In the genomic region with DNA sequence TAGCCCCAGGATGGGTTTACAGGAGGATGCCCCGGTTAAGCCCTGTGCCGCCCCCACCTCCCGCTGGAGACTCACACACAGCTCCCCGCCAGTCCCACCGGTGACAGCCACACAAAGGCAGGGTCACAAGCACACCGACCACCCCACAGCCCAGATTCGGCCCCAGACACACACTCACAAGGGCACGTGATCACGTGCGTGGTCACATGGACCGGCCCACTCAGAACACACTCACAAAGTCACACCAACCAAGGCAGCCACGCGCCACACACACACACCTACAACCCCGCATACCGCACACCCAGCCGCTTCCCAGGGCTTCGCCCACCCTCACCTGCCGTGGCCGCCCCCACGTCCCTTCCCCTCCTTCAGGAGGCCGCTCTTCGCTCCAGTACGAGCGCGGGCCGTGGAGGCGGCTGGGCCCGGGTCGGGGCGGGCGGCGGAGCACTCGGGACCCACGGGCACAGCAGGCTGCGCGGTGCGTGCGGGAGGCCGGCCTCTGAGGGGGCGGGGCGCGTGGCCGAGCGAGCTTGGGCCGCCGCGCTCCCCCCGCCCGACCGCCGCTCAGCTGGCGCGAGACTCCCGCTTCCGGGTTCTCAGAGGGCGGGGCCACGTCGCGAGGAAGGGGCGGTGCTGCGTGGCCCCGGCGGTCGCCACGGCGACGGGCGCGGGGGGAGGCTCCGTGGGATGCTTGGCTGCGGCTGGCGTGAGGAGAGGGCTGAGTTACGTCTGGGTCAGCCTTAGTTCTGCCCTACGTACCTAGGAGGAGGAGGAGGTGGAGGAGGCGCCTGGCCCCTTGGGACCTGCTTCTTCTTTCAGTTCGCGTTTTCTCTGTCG, we compare ENCODE assay signal across 1 cellular context.
A peak's percentile ranks its signal among the peaks of the same experiment; 100 is the strongest.
TF ChIP-seq lines count a peak whose summit lies in the region.

A gene with protein sequence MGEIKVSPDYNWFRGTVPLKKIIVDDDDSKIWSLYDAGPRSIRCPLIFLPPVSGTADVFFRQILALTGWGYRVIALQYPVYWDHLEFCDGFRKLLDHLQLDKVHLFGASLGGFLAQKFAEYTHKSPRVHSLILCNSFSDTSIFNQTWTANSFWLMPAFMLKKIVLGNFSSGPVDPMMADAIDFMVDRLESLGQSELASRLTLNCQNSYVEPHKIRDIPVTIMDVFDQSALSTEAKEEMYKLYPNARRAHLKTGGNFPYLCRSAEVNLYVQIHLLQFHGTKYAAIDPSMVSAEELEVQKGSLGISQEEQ (minus strand): TSS at position 584 of the 837 bp plus-strand sequence. CDS start 6,345 bp downstream, outside the sequence.

TF ChIP-seq in K562, 482 proteins besides CTCF, POLR2A, EP300 and RAD21 (continued from another document and continues in another):
- TF ChIP-seq, protein P1, sequence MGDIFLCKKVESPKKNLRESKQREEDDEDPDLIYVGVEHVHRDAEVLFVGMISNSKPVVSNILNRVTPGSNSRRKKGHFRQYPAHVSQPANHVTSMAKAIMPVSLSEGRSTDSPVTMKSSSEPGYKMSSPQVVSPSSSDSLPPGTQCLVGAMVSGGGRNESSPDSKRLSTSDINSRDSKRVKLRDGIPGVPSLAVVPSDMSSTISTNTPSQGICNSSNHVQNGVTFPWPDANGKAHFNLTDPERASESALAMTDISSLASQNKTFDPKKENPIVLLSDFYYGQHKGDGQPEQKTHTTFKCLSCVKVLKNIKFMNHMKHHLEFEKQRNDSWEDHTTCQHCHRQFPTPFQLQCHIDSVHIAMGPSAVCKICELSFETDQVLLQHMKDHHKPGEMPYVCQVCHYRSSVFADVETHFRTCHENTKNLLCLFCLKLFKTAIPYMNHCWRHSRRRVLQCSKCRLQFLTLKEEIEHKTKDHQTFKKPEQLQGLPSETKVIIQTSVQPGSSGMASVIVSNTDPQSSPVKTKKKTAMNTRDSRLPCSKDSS (IDR thresholded peaks at IDR 0.05; ENCODE audit: low read depth, partially characterized antibody): no peak
- TF ChIP-seq HCFC1 (IDR thresholded peaks at IDR 0.05; ENCODE audit: low read depth, low read length): peak; percentile 52
- TF ChIP-seq SREBF2 (CRISPR knock-in tag; IDR thresholded peaks at IDR 0.05): no peak
- TF ChIP-seq, protein P2, sequence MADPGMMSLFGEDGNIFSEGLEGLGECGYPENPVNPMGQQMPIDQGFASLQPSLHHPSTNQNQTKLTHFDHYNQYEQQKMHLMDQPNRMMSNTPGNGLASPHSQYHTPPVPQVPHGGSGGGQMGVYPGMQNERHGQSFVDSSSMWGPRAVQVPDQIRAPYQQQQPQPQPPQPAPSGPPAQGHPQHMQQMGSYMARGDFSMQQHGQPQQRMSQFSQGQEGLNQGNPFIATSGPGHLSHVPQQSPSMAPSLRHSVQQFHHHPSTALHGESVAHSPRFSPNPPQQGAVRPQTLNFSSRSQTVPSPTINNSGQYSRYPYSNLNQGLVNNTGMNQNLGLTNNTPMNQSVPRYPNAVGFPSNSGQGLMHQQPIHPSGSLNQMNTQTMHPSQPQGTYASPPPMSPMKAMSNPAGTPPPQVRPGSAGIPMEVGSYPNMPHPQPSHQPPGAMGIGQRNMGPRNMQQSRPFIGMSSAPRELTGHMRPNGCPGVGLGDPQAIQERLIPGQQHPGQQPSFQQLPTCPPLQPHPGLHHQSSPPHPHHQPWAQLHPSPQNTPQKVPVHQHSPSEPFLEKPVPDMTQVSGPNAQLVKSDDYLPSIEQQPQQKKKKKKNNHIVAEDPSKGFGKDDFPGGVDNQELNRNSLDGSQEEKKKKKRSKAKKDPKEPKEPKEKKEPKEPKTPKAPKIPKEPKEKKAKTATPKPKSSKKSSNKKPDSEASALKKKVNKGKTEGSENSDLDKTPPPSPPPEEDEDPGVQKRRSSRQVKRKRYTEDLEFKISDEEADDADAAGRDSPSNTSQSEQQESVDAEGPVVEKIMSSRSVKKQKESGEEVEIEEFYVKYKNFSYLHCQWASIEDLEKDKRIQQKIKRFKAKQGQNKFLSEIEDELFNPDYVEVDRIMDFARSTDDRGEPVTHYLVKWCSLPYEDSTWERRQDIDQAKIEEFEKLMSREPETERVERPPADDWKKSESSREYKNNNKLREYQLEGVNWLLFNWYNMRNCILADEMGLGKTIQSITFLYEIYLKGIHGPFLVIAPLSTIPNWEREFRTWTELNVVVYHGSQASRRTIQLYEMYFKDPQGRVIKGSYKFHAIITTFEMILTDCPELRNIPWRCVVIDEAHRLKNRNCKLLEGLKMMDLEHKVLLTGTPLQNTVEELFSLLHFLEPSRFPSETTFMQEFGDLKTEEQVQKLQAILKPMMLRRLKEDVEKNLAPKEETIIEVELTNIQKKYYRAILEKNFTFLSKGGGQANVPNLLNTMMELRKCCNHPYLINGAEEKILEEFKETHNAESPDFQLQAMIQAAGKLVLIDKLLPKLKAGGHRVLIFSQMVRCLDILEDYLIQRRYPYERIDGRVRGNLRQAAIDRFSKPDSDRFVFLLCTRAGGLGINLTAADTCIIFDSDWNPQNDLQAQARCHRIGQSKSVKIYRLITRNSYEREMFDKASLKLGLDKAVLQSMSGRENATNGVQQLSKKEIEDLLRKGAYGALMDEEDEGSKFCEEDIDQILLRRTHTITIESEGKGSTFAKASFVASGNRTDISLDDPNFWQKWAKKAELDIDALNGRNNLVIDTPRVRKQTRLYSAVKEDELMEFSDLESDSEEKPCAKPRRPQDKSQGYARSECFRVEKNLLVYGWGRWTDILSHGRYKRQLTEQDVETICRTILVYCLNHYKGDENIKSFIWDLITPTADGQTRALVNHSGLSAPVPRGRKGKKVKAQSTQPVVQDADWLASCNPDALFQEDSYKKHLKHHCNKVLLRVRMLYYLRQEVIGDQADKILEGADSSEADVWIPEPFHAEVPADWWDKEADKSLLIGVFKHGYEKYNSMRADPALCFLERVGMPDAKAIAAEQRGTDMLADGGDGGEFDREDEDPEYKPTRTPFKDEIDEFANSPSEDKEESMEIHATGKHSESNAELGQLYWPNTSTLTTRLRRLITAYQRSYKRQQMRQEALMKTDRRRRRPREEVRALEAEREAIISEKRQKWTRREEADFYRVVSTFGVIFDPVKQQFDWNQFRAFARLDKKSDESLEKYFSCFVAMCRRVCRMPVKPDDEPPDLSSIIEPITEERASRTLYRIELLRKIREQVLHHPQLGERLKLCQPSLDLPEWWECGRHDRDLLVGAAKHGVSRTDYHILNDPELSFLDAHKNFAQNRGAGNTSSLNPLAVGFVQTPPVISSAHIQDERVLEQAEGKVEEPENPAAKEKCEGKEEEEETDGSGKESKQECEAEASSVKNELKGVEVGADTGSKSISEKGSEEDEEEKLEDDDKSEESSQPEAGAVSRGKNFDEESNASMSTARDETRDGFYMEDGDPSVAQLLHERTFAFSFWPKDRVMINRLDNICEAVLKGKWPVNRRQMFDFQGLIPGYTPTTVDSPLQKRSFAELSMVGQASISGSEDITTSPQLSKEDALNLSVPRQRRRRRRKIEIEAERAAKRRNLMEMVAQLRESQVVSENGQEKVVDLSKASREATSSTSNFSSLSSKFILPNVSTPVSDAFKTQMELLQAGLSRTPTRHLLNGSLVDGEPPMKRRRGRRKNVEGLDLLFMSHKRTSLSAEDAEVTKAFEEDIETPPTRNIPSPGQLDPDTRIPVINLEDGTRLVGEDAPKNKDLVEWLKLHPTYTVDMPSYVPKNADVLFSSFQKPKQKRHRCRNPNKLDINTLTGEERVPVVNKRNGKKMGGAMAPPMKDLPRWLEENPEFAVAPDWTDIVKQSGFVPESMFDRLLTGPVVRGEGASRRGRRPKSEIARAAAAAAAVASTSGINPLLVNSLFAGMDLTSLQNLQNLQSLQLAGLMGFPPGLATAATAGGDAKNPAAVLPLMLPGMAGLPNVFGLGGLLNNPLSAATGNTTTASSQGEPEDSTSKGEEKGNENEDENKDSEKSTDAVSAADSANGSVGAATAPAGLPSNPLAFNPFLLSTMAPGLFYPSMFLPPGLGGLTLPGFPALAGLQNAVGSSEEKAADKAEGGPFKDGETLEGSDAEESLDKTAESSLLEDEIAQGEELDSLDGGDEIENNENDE (IDR thresholded peaks at IDR 0.05; ENCODE audit: low read depth, low read length): no peak
- TF ChIP-seq RFX5 (IDR thresholded peaks at IDR 0.05; ENCODE audit: low read depth, low read length): no peak
- no peak for TF ChIP-seq XRCC4 (IDR thresholded peaks at IDR 0.05; ENCODE audit: extremely low read depth, insufficient read depth, insufficient read length)
- no peak for TF ChIP-seq LCOR (CRISPR knock-in tag; IDR thresholded peaks at IDR 0.05)
- TF ChIP-seq BDP1 (IDR thresholded peaks at IDR 0.05; ENCODE audit: insufficient read depth, insufficient read length): no peak
- TF ChIP-seq CHD1 (IDR thresholded peaks at IDR 0.05; ENCODE audit: low read length): no peak
- no peak for TF ChIP-seq BRCA1 (IDR thresholded peaks at IDR 0.05)
- TF ChIP-seq BRCA1 (CRISPR knock-in tag; IDR thresholded peaks at IDR 0.05): no peak
- TF ChIP-seq SAFB2 (IDR thresholded peaks at IDR 0.05; ENCODE audit: borderline replicate concordance, low read depth, low read length, severe bottlenecking): no peak
- TF ChIP-seq ZNF282 (CRISPR knock-in tag; IDR thresholded peaks at IDR 0.05): peak; percentile 31; the same call in 1 of the 2 replicates
- peak in 1 of 2 experiments; percentile 80; a peak in 2 of 4 replicates for TF ChIP-seq NONO (IDR thresholded peaks at IDR 0.05; ENCODE audit: low read depth in 2 of 2, low read length in 1 of 2)
- TF ChIP-seq, protein P3, sequence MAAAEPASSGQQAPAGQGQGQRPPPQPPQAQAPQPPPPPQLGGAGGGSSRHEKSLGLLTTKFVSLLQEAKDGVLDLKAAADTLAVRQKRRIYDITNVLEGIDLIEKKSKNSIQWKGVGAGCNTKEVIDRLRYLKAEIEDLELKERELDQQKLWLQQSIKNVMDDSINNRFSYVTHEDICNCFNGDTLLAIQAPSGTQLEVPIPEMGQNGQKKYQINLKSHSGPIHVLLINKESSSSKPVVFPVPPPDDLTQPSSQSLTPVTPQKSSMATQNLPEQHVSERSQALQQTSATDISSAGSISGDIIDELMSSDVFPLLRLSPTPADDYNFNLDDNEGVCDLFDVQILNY (CRISPR knock-in tag; IDR thresholded peaks at IDR 0.05): no peak
- TF ChIP-seq RBM39 (optimal IDR thresholded peaks at IDR 0.05; ENCODE audit: low read depth, low read length): no peak
- TF ChIP-seq DACH1 (IDR thresholded peaks at IDR 0.05; ENCODE audit: partially characterized antibody): peak; percentile 47
- TF ChIP-seq, protein P4, sequence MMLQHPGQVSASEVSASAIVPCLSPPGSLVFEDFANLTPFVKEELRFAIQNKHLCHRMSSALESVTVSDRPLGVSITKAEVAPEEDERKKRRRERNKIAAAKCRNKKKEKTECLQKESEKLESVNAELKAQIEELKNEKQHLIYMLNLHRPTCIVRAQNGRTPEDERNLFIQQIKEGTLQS (IDR thresholded peaks at IDR 0.05): 0 out of 2 replicates have a peak, but pooled peaks have one; percentile 18
- TF ChIP-seq, protein P4 (CRISPR knock-in tag; conservative IDR thresholded peaks at IDR 0.05): no peak
- TF ChIP-seq KLF16 (IDR thresholded peaks at IDR 0.05): no peak
- peak; percentile 94 for TF ChIP-seq RFX1 (IDR thresholded peaks at IDR 0.05)
- TF ChIP-seq ZNF311 (CRISPR knock-in tag; IDR thresholded peaks at IDR 0.05): no peak
- no peak for TF ChIP-seq ZNF583 (CRISPR knock-in tag; IDR thresholded peaks at IDR 0.05)
- peak; percentile 63; the same call in 1 of the 2 replicates for TF ChIP-seq ZFX (CRISPR knock-in tag; IDR thresholded peaks at IDR 0.05)
- no peak for TF ChIP-seq ZNF717 (CRISPR knock-in tag; IDR thresholded peaks at IDR 0.05)
- TF ChIP-seq, protein P5, sequence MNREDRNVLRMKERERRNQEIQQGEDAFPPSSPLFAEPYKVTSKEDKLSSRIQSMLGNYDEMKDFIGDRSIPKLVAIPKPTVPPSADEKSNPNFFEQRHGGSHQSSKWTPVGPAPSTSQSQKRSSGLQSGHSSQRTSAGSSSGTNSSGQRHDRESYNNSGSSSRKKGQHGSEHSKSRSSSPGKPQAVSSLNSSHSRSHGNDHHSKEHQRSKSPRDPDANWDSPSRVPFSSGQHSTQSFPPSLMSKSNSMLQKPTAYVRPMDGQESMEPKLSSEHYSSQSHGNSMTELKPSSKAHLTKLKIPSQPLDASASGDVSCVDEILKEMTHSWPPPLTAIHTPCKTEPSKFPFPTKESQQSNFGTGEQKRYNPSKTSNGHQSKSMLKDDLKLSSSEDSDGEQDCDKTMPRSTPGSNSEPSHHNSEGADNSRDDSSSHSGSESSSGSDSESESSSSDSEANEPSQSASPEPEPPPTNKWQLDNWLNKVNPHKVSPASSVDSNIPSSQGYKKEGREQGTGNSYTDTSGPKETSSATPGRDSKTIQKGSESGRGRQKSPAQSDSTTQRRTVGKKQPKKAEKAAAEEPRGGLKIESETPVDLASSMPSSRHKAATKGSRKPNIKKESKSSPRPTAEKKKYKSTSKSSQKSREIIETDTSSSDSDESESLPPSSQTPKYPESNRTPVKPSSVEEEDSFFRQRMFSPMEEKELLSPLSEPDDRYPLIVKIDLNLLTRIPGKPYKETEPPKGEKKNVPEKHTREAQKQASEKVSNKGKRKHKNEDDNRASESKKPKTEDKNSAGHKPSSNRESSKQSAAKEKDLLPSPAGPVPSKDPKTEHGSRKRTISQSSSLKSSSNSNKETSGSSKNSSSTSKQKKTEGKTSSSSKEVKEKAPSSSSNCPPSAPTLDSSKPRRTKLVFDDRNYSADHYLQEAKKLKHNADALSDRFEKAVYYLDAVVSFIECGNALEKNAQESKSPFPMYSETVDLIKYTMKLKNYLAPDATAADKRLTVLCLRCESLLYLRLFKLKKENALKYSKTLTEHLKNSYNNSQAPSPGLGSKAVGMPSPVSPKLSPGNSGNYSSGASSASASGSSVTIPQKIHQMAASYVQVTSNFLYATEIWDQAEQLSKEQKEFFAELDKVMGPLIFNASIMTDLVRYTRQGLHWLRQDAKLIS (CRISPR knock-in tag; IDR thresholded peaks at IDR 0.05): 0 out of 2 replicates have a peak, but pooled peaks have one; percentile 49
- no peak for TF ChIP-seq NCOR1 (IDR thresholded peaks at IDR 0.05)
- TF ChIP-seq ZC3H4 (CRISPR knock-in tag; IDR thresholded peaks at IDR 0.05; ENCODE audit: borderline replicate concordance): no peak
- TF ChIP-seq, protein P6, sequence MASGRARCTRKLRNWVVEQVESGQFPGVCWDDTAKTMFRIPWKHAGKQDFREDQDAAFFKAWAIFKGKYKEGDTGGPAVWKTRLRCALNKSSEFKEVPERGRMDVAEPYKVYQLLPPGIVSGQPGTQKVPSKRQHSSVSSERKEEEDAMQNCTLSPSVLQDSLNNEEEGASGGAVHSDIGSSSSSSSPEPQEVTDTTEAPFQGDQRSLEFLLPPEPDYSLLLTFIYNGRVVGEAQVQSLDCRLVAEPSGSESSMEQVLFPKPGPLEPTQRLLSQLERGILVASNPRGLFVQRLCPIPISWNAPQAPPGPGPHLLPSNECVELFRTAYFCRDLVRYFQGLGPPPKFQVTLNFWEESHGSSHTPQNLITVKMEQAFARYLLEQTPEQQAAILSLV (tag; IDR thresholded peaks at IDR 0.05): no peak
- 0 out of 2 replicates have a peak, but pooled peaks have one; percentile 7 for TF ChIP-seq ZNF384 (IDR thresholded peaks at IDR 0.05; ENCODE audit: low read depth, low read length)
- TF ChIP-seq NR1H2 (CRISPR knock-in tag; IDR thresholded peaks at IDR 0.05): no peak
- TF ChIP-seq ZNF696 (CRISPR knock-in tag; conservative IDR thresholded peaks at IDR 0.05): no peak
- TF ChIP-seq ELF2 (CRISPR knock-in tag; IDR thresholded peaks at IDR 0.05): peak; percentile 97
- TF ChIP-seq RHOXF2B (CRISPR knock-in tag; conservative IDR thresholded peaks at IDR 0.05): no peak
- TF ChIP-seq ZNF644 (tag; IDR thresholded peaks at IDR 0.05; ENCODE audit: low read depth): no peak
